Comparison of ENCODE assay signal across 32 cellular contexts in the genomic region with DNA sequence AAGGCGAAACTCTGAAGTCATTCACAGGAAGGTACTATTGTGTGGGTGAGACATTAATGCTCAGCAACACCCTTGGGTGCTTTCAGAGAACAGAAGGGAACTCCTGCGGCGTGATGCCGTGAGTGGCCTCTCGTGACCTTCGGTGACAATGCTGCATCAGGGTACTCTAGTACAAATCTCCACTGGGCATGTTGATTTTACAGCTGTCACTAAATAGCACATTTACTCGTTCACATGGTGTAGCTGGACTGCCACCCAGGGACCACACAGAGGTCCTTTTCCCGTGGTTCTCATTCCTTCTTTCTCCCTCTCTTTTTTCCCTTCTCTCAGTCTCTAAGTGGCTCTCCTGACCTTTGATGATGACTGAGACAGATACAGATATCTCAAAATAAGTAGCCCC.
DNase-seq lines count a peak whose midpoint lies in the region; ATAC-seq and TF ChIP-seq lines count a peak whose summit lies in the region.
"Had no signal": no experiment of that assay in that cellular context is flagged by ENCODE, and none has a peak within 500 bp of the region (broad histone marks: within the 10 kb centered on the region; RNA-seq: fewer than 3 reads in every experiment).

No MANE protein-coding gene starts in this region.

- H3F3A ChIP-seq in SK-N-SH (replicated peaks; ENCODE audit: insufficient read depth) = no peaks in the 10 kb centered on the region

- ATAC-seq in SK-N-SH treated with all-trans-retinoic acid at 6 μM for 48 hours (no peak; the same call in 2 of the 3 replicates), aorta (ENCODE audit: low FRiP score) (peak; percentile 47), GM19467 (IDR thresholded peaks at IDR 0.05; ENCODE audit: unreplicated experiment) (no peak)
- ATAC-seq in activated T-cell treated with anti-CD3 and anti-CD28 coated beads, Interleukin-2, amount 50 U/mL, for 4 hours = no peak
- ATAC-seq: heart right ventricle; naive thymus-derived CD4-positive, alpha-beta T cell; stimulated activated effector memory CD8-positive, alpha-beta T cell treated with anti-CD3 and anti-CD28 coated beads, Interleukin-12 subunit alpha, Interleukin-12 subunit beta, amount 100 ng/mL, for 72 hours; upper lobe of right lung had no signal

- peak; percentile 29 for DNase-seq in SK-N-SH
- peak; percentile 2 to 27 for DNase-seq in SJCRH30
- DNase-seq in esophagus muscularis mucosa (ENCODE audit: extremely low spot score) = peak; percentile 79
- no peak for DNase-seq in aorta
- no peak for DNase-seq in immature natural killer cell
- DNase-seq in activated T-cell treated with anti-CD3 and anti-CD28 coated beads, Interleukin-2, amount 50 U/mL, for 4 hours = no peak
- DNase-seq: activated B cell treated with CpG ODN at 0.5 μM for 24 hours; activated CD4-positive, alpha-beta T cell treated with anti-CD3 and anti-CD28 coated beads, Interleukin-2, amount 50 U/mL, for 1 hour; activated T-cell treated with anti-CD3 and anti-CD28 coated beads, Interleukin-2, amount 50 U/mL, for 24 hours; CD4-positive, alpha-beta T cell; dermis blood vessel endothelial cell; EL; foreskin melanocyte; GOT3; heart right ventricle; kidney; naive thymus-derived CD4-positive, alpha-beta T cell; NCI-H1092; NCI-H2029; NCI-H2227 treated with DMSO at 0.1 percent for 48 hours; NCI-H526 treated with DMSO at 0.1 percent for 48 hours; occipital lobe; SIG-M5; stimulated activated CD4-positive, alpha-beta T cell treated with anti-CD3 and anti-CD28 coated beads, Interleukin-15, amount 100 ng/mL, for 24 hours; T1000; upper lobe of right lung had no signal

- no peaks in the 10 kb centered on the region for H3K4me1 Mint-ChIP-seq in immature natural killer cell
- H3K4me1 Mint-ChIP-seq in activated T-cell treated with anti-CD3 and anti-CD28 coated beads, Interleukin-2, amount 50 U/mL, for 4 hours (ENCODE audit: low read depth) = no peaks in the 10 kb centered on the region
- H3K4me1 Mint-ChIP-seq: activated B cell treated with CpG ODN at 0.5 μM for 24 hours; naive thymus-derived CD4-positive, alpha-beta T cell; stimulated activated effector memory CD8-positive, alpha-beta T cell treated with anti-CD3 and anti-CD28 coated beads, Interleukin-12 subunit alpha, Interleukin-12 subunit beta, amount 100 ng/mL, for 72 hours had no signal

- H3K4me3 ChIP-seq in SK-N-SH (ENCODE audit: low read depth in 2 of 2, low read length in 1 of 2) = no peak overlapping the region
- H3K4me3 ChIP-seq in SJCRH30 = no peak overlapping the region
- no peak overlapping the region for H3K4me3 ChIP-seq in esophagus muscularis mucosa
- no peak overlapping the region for H3K4me3 ChIP-seq in aorta (ENCODE audit: low read length in 2 of 2)
- H3K4me3 ChIP-seq: heart right ventricle, suprapubic skin, upper lobe of right lung had no signal

- H3K9ac ChIP-seq in SK-N-SH = no peak overlapping the region

- intact Hi-C loops in esophagus muscularis mucosa (cut with DNase I) (no loop called here), aorta (cut with DNase I) (no loop called here)

- no peak for TF ChIP-seq CTCF in SK-N-SH (IDR thresholded peaks at IDR 0.05)
- no peak for TF ChIP-seq CTCF in esophagus muscularis mucosa (IDR thresholded peaks at IDR 0.05)

- no peak overlapping the region for H3K27ac Mint-ChIP-seq in immature natural killer cell
- H3K27ac Mint-ChIP-seq: activated B cell treated with CpG ODN at 0.5 μM for 24 hours; activated T-cell treated with anti-CD3 and anti-CD28 coated beads, Interleukin-2, amount 50 U/mL, for 24 hours; CD4-positive, alpha-beta T cell; mesothelial cell of epicardium; naive thymus-derived CD4-positive, alpha-beta T cell; stimulated activated effector memory CD8-positive, alpha-beta T cell treated with anti-CD3 and anti-CD28 coated beads, Interleukin-12 subunit alpha, Interleukin-12 subunit beta, amount 100 ng/mL, for 72 hours had no signal

- H3K27me3 ChIP-seq in SK-N-SH (ENCODE audit: insufficient read depth) (no peaks in the 10 kb centered on the region), SJCRH30 (no peaks in the 10 kb centered on the region), esophagus muscularis mucosa (no peaks in the 10 kb centered on the region), aorta (ENCODE audit: control insufficient read depth in 1 of 2, insufficient read depth in 2 of 2, low read length in 1 of 2) (no peaks in the 10 kb centered on the region)
- H3K27me3 ChIP-seq: heart right ventricle, suprapubic skin, upper lobe of right lung had no signal

- H3K9me2 ChIP-seq in SK-N-SH = no peaks in the 10 kb centered on the region

- TF ChIP-seq POLR2A in esophagus muscularis mucosa (IDR thresholded peaks at IDR 0.05; ENCODE audit: low read depth) = no peak

- H3K27ac ChIP-seq in SK-N-SH (ENCODE audit: low read depth in 2 of 2, low read length in 1 of 2) (peak overlapping the region in 1 of 2 experiments; percentile 99; a peak in 2 of 4 replicates), SJCRH30 (no peak overlapping the region), esophagus muscularis mucosa (replicated peaks in 1 of 4) (no peak overlapping the region), aorta (ENCODE audit: low read depth in 1 of 2, low read length in 2 of 2) (no peak overlapping the region)
- H3K27ac ChIP-seq: heart right ventricle, suprapubic skin, upper lobe of right lung had no signal

- no peaks in the 10 kb centered on the region for H3K9me3 Mint-ChIP-seq in immature natural killer cell
- no peaks in the 10 kb centered on the region for H3K9me3 Mint-ChIP-seq in activated T-cell treated with anti-CD3 and anti-CD28 coated beads, Interleukin-2, amount 50 U/mL, for 4 hours
- H3K9me3 Mint-ChIP-seq: activated T-cell treated with anti-CD3 and anti-CD28 coated beads, Interleukin-2, amount 50 U/mL, for 24 hours; CD4-positive, alpha-beta T cell; central memory CD8-positive, alpha-beta T cell; stimulated activated effector memory CD8-positive, alpha-beta T cell treated with anti-CD3 and anti-CD28 coated beads, Interleukin-12 subunit alpha, Interleukin-12 subunit beta, amount 100 ng/mL, for 72 hours had no signal

- 83% methylated on average over 8 of the region's 8 CpGs for WGBS in SK-N-SH (ENCODE audit: low lambda C conversion rate)
- WGBS in esophagus muscularis mucosa = 84% methylated on average over 8 of the region's 8 CpGs
- 59 to 61% methylated on average over 8 of the region's 8 CpGs for WGBS in aorta, 2 donors

- POLR2A ChIA-PET in SK-N-SH (lab: Yijun Ruan, JAX) = interaction anchor here (1.1 to 1.5 kb wide), 2 partner anchors 22 to 28 kb away, joined by 4 read pairs; no protein-coding TSS in a partner anchor

- H3K27me3 Mint-ChIP-seq in immature natural killer cell (ENCODE audit: low read depth in 3 of 3) = peaks cover 0 to 2% (median 1%) of the 10 kb centered on the region in 3 donors
- no peaks in the 10 kb centered on the region for H3K27me3 Mint-ChIP-seq in activated T-cell treated with anti-CD3 and anti-CD28 coated beads, Interleukin-2, amount 50 U/mL, for 4 hours (ENCODE audit: low read depth)
- H3K27me3 Mint-ChIP-seq: activated B cell treated with CpG ODN at 0.5 μM for 24 hours; activated T-cell treated with anti-CD3 and anti-CD28 coated beads, Interleukin-2, amount 50 U/mL, for 24 hours; CD4-positive, alpha-beta T cell; central memory CD8-positive, alpha-beta T cell; naive thymus-derived CD4-positive, alpha-beta T cell had no signal

- H2AFZ ChIP-seq in SK-N-SH (ENCODE audit: low read depth) = no peak overlapping the region

- CTCF ChIA-PET in SK-N-SH (lab: Yijun Ruan, JAX) = interaction anchor here (0.7 to 2.7 kb wide), 5 partner anchors 14 to 679 kb away, joined by 3 to 12 read pairs (median 4); no protein-coding TSS in a partner anchor

- H3K9me3 ChIP-seq in SK-N-SH = no peaks in the 10 kb centered on the region
- no peaks in the 10 kb centered on the region for H3K9me3 ChIP-seq in SJCRH30 (replicated peaks)
- H3K9me3 ChIP-seq in esophagus muscularis mucosa = no peaks in the 10 kb centered on the region
- H3K9me3 ChIP-seq in aorta (ENCODE audit: control insufficient read depth, low read length) = peaks cover 2% of the 10 kb centered on the region
- H3K9me3 ChIP-seq: heart right ventricle, suprapubic skin, upper lobe of right lung had no signal

- H3K36me3 ChIP-seq in SK-N-SH (replicated peaks in 1 of 2; ENCODE audit: control insufficient read depth in 1 of 2, insufficient read depth in 2 of 2, low read length in 1 of 2) (no peaks in the 10 kb centered on the region), SJCRH30 (no peaks in the 10 kb centered on the region), esophagus muscularis mucosa (no peaks in the 10 kb centered on the region), aorta (ENCODE audit: control insufficient read depth in 1 of 2, insufficient read depth in 2 of 2, low read length in 1 of 2) (no peaks in the 10 kb centered on the region)
- H3K36me3 ChIP-seq: heart right ventricle, suprapubic skin, upper lobe of right lung had no signal

- TF ChIP-seq EP300 in SK-N-SH (IDR thresholded peaks at IDR 0.05; ENCODE audit: borderline replicate concordance in 1 of 2, low read depth in 1 of 2, low read length in 1 of 2) (no peak), esophagus muscularis mucosa (IDR thresholded peaks at IDR 0.05) (no peak)

- H3K36me3 Mint-ChIP-seq in immature natural killer cell = no peaks in the 10 kb centered on the region
- no peaks in the 10 kb centered on the region for H3K36me3 Mint-ChIP-seq in activated T-cell treated with anti-CD3 and anti-CD28 coated beads, Interleukin-2, amount 50 U/mL, for 4 hours (ENCODE audit: insufficient read depth)
- H3K36me3 Mint-ChIP-seq: mesothelial cell of epicardium; stimulated activated effector memory CD8-positive, alpha-beta T cell treated with anti-CD3 and anti-CD28 coated beads, Interleukin-12 subunit alpha, Interleukin-12 subunit beta, amount 100 ng/mL, for 72 hours had no signal

- no peak overlapping the region for H3K4me3 Mint-ChIP-seq in immature natural killer cell
- no peak overlapping the region for H3K4me3 Mint-ChIP-seq in activated T-cell treated with anti-CD3 and anti-CD28 coated beads, Interleukin-2, amount 50 U/mL, for 4 hours
- H3K4me3 Mint-ChIP-seq: activated B cell treated with CpG ODN at 0.5 μM for 24 hours; activated T-cell treated with anti-CD3 and anti-CD28 coated beads, Interleukin-2, amount 50 U/mL, for 24 hours; CD4-positive, alpha-beta T cell; central memory CD8-positive, alpha-beta T cell; mesothelial cell of epicardium; naive thymus-derived CD4-positive, alpha-beta T cell; stimulated activated effector memory CD8-positive, alpha-beta T cell treated with anti-CD3 and anti-CD28 coated beads, Interleukin-12 subunit alpha, Interleukin-12 subunit beta, amount 100 ng/mL, for 72 hours had no signal

- no peaks in the 10 kb centered on the region for H4K20me1 ChIP-seq in SK-N-SH (ENCODE audit: insufficient read depth)

- H3K4me2 ChIP-seq in SK-N-SH = no peak overlapping the region

- no peaks in the 10 kb centered on the region for H3K79me2 ChIP-seq in SK-N-SH (ENCODE audit: insufficient read depth)

- peak; percentile 60 for TF ChIP-seq RAD21 in SK-N-SH (IDR thresholded peaks at IDR 0.05; ENCODE audit: low read length)

- H3K4me1 ChIP-seq in SK-N-SH (ENCODE audit: control insufficient read depth in 1 of 2, insufficient read depth in 2 of 2, low read depth in 1 of 2, low read length in 1 of 2) (peaks cover 0 to 43% of the 10 kb centered on the region in 2 experiments; a peak in 2 of 4 replicates), SJCRH30 (no peaks in the 10 kb centered on the region), esophagus muscularis mucosa (peaks cover 0 to 7% (median 4%) of the 10 kb centered on the region in 4 donors), aorta (ENCODE audit: control insufficient read depth in 1 of 2, insufficient read depth in 2 of 2, low read length in 2 of 2) (no peaks in the 10 kb centered on the region)
- H3K4me1 ChIP-seq: heart right ventricle, suprapubic skin, upper lobe of right lung had no signal

Comparison
In these comparisons a context has a peak if more than half of its experiments do, and no peak if none do; other contexts are left out.
1. DNase-seq: peak in SK-N-SH (single experiment), SJCRH30 (2 of 2) and esophagus muscularis mucosa (single experiment); none in aorta (0 of 2), immature natural killer cell (0 of 3) and activated T-cell treated with anti-CD3 and anti-CD28 coated beads, Interleukin-2, amount 50 U/mL, for 4 hours (single experiment).